8 cellular contexts compared by ENCODE assay signal in the genomic region with DNA sequence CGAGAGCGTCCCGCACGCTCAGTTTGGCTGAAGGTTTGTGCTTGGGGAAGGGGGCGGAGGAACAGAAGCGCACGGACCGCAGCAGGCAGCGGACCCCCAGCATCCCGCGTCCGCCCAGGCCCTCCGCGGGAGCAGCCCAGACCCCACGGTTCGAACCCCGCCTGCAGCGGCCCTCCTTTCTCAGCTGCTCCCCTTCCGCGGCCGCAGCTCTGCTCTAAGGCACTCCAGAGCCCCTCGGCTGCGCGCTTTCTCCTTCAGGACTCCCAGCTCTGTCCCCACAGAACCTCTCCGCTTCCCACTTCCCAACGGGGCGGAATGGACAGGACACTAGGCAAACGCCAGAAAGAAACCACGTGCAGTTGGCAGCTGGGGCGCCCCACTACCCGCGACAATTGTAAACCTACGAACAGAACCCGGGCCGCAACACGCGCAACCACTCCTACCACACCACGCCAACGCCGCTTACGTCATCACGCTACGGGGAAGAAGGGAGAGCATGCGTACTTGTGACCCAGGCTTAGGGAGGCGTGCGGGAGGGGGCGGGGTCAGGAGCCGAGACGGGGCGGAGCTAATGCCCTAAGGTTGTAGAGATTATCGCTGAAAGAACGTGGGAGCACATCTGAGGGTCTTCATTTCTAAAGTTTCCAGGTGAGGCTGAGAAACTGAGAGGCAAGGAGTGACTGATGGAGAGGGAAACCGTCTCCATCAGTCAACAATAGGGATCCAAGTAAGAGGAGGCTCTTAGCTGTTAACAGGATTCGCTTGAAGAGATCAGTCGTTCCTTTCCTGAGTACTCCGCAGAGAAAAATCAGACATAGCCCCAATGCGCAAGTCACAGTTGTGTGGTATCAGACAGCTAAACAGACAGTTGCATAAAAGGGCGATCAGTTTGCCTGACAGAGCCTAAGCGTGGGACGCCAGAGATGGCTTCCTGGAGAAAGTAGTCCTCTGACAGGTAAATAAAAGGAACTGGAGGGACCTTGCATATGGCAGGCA. TPM values are rescaled to one million over a fixed set of nuclear protein-coding genes. Genes with fewer than 3 reads are reported as not detected.
DNase-seq lines count a peak whose midpoint lies in the region; ATAC-seq, FAIRE-seq and TF ChIP-seq lines count a peak whose summit lies in the region.

A gene with protein sequence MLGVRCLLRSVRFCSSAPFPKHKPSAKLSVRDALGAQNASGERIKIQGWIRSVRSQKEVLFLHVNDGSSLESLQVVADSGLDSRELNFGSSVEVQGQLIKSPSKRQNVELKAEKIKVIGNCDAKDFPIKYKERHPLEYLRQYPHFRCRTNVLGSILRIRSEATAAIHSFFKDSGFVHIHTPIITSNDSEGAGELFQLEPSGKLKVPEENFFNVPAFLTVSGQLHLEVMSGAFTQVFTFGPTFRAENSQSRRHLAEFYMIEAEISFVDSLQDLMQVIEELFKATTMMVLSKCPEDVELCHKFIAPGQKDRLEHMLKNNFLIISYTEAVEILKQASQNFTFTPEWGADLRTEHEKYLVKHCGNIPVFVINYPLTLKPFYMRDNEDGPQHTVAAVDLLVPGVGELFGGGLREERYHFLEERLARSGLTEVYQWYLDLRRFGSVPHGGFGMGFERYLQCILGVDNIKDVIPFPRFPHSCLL (minus strand): TSS at position 479 of the 996 bp plus-strand sequence. CDS start 376 bp downstream, at position 103.

- H3K4me1 ChIP-seq in right atrium auricular region (peaks cover 0 to 19% of the 10 kb centered on the region in 2 donors), psoas muscle (peaks cover 9% of the 10 kb centered on the region)

- 0 to 1% (median 0%) methylated on average over 59 to 60 of the region's 60 CpGs for WGBS in psoas muscle, 3 donors

- peak; percentile 94 for FAIRE-seq in urothelium cell line (lab: Jason Lieb, UNC)

- ATAC-seq in GM18498 (IDR thresholded peaks at IDR 0.05; ENCODE audit: unreplicated experiment) (peak; percentile 96), HG02938 (IDR thresholded peaks at IDR 0.05; ENCODE audit: unreplicated experiment) (peak; percentile 95), psoas muscle (peak; percentile 99 to 100 (median 100))

- DNase-seq in NCI-H187 (lab: John Stamatoyannopoulos, UW) (peak; percentile 92 to 96), T-helper 2 cell (peak; percentile 91 to 98 (median 95)), right atrium auricular region (ENCODE audit: low spot score) (peak; percentile 98), psoas muscle (peak; percentile 97 to 98), urothelium cell line (ENCODE audit: low spot score) (peak; percentile 99)

- TF ChIP-seq CTCF in right atrium auricular region (IDR thresholded peaks at IDR 0.05): no peak
- TF ChIP-seq CTCF in psoas muscle (IDR thresholded peaks at IDR 0.05): no peak

- no peaks in the 10 kb centered on the region for H3K9me3 ChIP-seq in right atrium auricular region
- H3K9me3 ChIP-seq in psoas muscle: no peaks in the 10 kb centered on the region

- H3K27ac ChIP-seq in angular gyrus (ENCODE audit: low read depth, low read length): peak within 1 kb of the TSS; percentile 89
- H3K27ac ChIP-seq in right atrium auricular region: peak within 1 kb of the TSS; percentile 84 to 91
- peak within 1 kb of the TSS; percentile 93 for H3K27ac ChIP-seq in psoas muscle

- intact Hi-C loops in psoas muscle (cut with DNase I): no loop called here

- no peaks in the 10 kb centered on the region for H3K27me3 ChIP-seq in right atrium auricular region
- H3K27me3 ChIP-seq in psoas muscle (ENCODE audit: insufficient read depth in 3 of 3, low read length in 2 of 3): no peaks in the 10 kb centered on the region

- H3K36me3 ChIP-seq in right atrium auricular region (peaks cover 14% of the 10 kb centered on the region), psoas muscle (ENCODE audit: insufficient read depth in 1 of 2, low read depth in 1 of 2) (peaks cover 4 to 18% of the 10 kb centered on the region in 2 donors)

- H3K4me3 ChIP-seq in right atrium auricular region (peak within 1 kb of the TSS; percentile 60 to 89), psoas muscle (peak within 1 kb of the TSS; percentile 96)

RNA-seq across cellular contexts. Expression of the gene that starts here (rescaled TPM):
- total RNA-seq in right atrium auricular region (10 to 100 TPM in 1 of 2 donors, 1 to 10 TPM in 1; 7.7 to 14.8 TPM), psoas muscle (10 to 100 TPM; 12.8 to 18.6 (median 15.7) TPM)
- 10 to 100 TPM; 14.0 to 22.3 (median 14.5) TPM for polyA plus RNA-seq in psoas muscle

Comparison
In these comparisons a context has a peak if more than half of its experiments do, and no peak if none do; other contexts are left out.
1. Peak in every context shown above with its lines: DNase-seq, ATAC-seq, H3K4me3 ChIP-seq and H3K27ac ChIP-seq.